In the genomic region with DNA sequence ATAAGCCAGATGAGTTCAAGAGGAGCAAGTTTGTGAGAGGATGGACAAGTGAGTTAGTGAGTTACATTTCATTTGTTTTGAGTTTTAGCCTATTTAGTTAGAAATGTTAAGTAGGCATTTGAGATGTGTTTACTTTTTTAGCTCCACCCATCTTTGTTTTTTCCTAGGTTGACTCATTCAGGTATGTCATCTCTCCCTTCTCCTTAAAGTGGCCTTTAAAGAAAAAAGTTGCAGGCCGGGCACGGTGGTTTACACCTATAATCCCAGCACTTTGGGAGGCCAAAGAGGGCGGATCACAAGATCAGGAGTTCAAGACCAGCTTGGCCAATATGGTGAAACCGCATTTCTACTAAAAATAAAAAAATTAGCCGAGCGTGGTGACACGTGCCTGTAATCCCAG, we compare ENCODE assay signal across 14 cellular contexts.
"Had no signal": no experiment of that assay in that cellular context is flagged by ENCODE, and none has a peak within 500 bp of the region (broad histone marks: within the 10 kb centered on the region; RNA-seq: fewer than 3 reads in every experiment).

No MANE protein-coding gene starts in this region.

- H3K27ac ChIP-seq: cardiac muscle cell, epithelial cell of prostate, tibial artery, uterus, WERI-Rb-1 had no signal

- H3K9me3 ChIP-seq: tibial artery, uterus had no signal

- DNase-seq: activated CD4-positive, alpha-beta T cell treated with anti-CD3 and anti-CD28 coated beads for 1 hour; activated gamma-delta T cell treated with Interleukin-2 at 50 U/mL for 16 hours; effector memory CD8-positive, alpha-beta T cell; foreskin melanocyte; glutamatergic neuron; hippocampal formation; stimulated activated CD8-positive, alpha-beta memory T cell treated with anti-CD3 and anti-CD28 coated beads, Interleukin-4, amount 100 ng/mL, for 48 hours; stimulated activated naive CD4-positive, alpha-beta T cell treated with Interleukin-2 at 50 U/mL for 16 hours; tibial artery; uterus; WERI-Rb-1 had no signal

- H3K36me3 ChIP-seq: cardiac muscle cell, tibial artery, uterus had no signal

- ATAC-seq: effector memory CD8-positive, alpha-beta T cell had no signal

- H3K4me3 ChIP-seq: cardiac muscle cell, lung, tibial artery, uterus had no signal

- H3K27me3 ChIP-seq: cardiac muscle cell, tibial artery, uterus had no signal
